15 cellular contexts compared by ENCODE assay signal in the genomic region with DNA sequence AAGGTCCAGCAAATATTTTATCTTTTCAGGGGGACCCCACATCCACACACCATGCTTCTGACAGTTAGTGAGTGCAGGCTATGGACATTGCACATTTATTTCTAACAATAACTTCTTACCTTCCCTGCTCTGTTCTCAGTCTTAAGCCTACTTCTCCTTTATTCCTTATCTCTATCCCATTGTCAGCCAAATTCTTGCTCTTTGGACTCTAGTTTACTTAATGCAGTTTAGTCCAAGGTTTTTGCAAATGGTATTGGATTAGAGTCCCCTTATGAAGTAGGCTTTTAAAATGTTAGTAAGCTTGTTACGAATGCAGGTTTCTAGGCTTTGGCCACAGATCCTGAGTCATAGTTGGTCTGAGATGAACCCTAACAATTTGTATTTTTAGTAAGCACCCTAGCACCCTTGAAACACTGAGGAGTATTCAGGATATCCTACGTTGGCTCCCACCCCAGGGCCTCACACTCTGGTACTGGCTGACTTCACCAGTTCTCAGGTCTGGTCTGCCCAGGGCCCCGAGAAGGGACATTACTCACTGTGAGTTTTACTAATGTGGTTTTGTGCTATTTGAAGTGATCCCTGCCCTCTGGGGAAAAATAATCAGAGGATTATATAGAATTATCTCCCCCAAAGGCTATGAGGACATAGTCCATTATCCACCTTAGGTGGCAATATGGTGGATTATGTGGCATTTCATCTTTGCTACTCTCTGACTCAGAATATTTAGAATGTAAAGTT.
DNase-seq lines count a peak whose midpoint lies in the region; ATAC-seq and TF ChIP-seq lines count a peak whose summit lies in the region.
"Had no signal": no experiment of that assay in that cellular context is flagged by ENCODE, and none has a peak within 500 bp of the region (broad histone marks: within the 10 kb centered on the region; RNA-seq: fewer than 3 reads in every experiment).

No MANE protein-coding gene starts in this region.

- POLR2A ChIA-PET in PC-3 (lab: Charles Lee; ENCODE audit: unreplicated experiment): no interaction called here

- H3K79me2 ChIP-seq in GM23338 (replicated peaks; ENCODE audit: insufficient read depth) (no peaks in the 10 kb centered on the region), PC-3 (ENCODE audit: low read length) (no peaks in the 10 kb centered on the region), neural progenitor cell (ENCODE audit: low read depth) (no peaks in the 10 kb centered on the region)

- H3K4me2 ChIP-seq in GM23338: no peak overlapping the region
- H3K4me2 ChIP-seq in PC-3 (ENCODE audit: low read length): peak overlapping the region; percentile 58
- no peak overlapping the region for H3K4me2 ChIP-seq in neural progenitor cell

- peaks cover 12% of the 10 kb centered on the region; the same call in 2 of the 3 replicates for H3K9me3 Mint-ChIP-seq in GM23338
- peaks cover 15% of the 10 kb centered on the region for H3K9me3 Mint-ChIP-seq in neural progenitor cell
- H3K9me3 Mint-ChIP-seq in stimulated activated naive CD8-positive, alpha-beta T cell treated with anti-CD3 and anti-CD28 coated beads, Interleukin-15, amount 100 ng/mL, for 72 hours: peaks cover 5 to 14% of the 10 kb centered on the region in 2 donors

- H3K36me3 ChIP-seq in GM23338 (ENCODE audit: insufficient read depth): no peaks in the 10 kb centered on the region
- peaks cover 9% of the 10 kb centered on the region for H3K36me3 ChIP-seq in PC-3 (ENCODE audit: low read depth, low read length)
- no peaks in the 10 kb centered on the region for H3K36me3 ChIP-seq in neural progenitor cell
- H3K36me3 ChIP-seq: right lobe of liver, SJSA1 had no signal

- no peak overlapping the region for H3K4me3 Mint-ChIP-seq in GM23338
- H3K4me3 Mint-ChIP-seq in neural progenitor cell: no peak overlapping the region
- H3K4me3 Mint-ChIP-seq in stimulated activated naive CD8-positive, alpha-beta T cell treated with anti-CD3 and anti-CD28 coated beads, Interleukin-15, amount 100 ng/mL, for 72 hours: no peak overlapping the region
- H3K4me3 Mint-ChIP-seq: activated B cell treated with CpG ODN at 0.5 μM for 24 hours, IgD-negative memory B cell had no signal

- H3K27me3 ChIP-seq in GM23338 (ENCODE audit: insufficient read depth) (no peaks in the 10 kb centered on the region), PC-3 (ENCODE audit: low read length) (no peaks in the 10 kb centered on the region), neural progenitor cell (no peaks in the 10 kb centered on the region)
- H3K27me3 ChIP-seq: dorsolateral prefrontal cortex, right lobe of liver, SJSA1 had no signal

- H2AFZ ChIP-seq in GM23338 (no peak overlapping the region), PC-3 (ENCODE audit: low read length) (no peak overlapping the region), neural progenitor cell (replicated peaks) (no peak overlapping the region)

- 0 out of 2 replicates have a peak, but pooled peaks cover 4% of the 10 kb centered on the region for H3K9me2 ChIP-seq in GM23338 (ENCODE audit: insufficient read depth)
- H3K9me2 ChIP-seq in PC-3 (replicated peaks; ENCODE audit: low read length): no peaks in the 10 kb centered on the region

- ATAC-seq in GM23338 (no peak), PC-3 (peak; percentile 64), HG02642 (IDR thresholded peaks at IDR 0.05; ENCODE audit: poor library complexity, unreplicated experiment) (no peak), HG02678 (IDR thresholded peaks at IDR 0.05; ENCODE audit: unreplicated experiment) (no peak), HG03457 (IDR thresholded peaks at IDR 0.05; ENCODE audit: unreplicated experiment) (no peak)
- no peak for ATAC-seq in stimulated activated naive CD8-positive, alpha-beta T cell treated with anti-CD3 and anti-CD28 coated beads, Interleukin-15, amount 100 ng/mL, for 72 hours
- ATAC-seq: right lobe of liver had no signal

- no peak for DNase-seq in GM23338 (ENCODE audit: low spot score)
- DNase-seq in PC-3: peak; percentile 97
- DNase-seq in choroid plexus epithelial cell (ENCODE audit: low read depth): peak; percentile 45
- DNase-seq in neural progenitor cell (ENCODE audit: low spot score): no peak
- no peak for DNase-seq in stimulated activated naive CD8-positive, alpha-beta T cell treated with anti-CD3 and anti-CD28 coated beads, Interleukin-15, amount 100 ng/mL, for 72 hours
- DNase-seq: activated B cell treated with CpG ODN at 0.5 μM for 24 hours, activated T-cell treated with anti-CD3 and anti-CD28 coated beads for 4 hours, dorsolateral prefrontal cortex, NCI-H748 treated with DMSO at 0.1 percent for 48 hours, right lobe of liver had no signal

- H3K4me1 Mint-ChIP-seq in GM23338 (peaks cover 15% of the 10 kb centered on the region), neural progenitor cell (peaks cover 20% of the 10 kb centered on the region)
- H3K4me1 Mint-ChIP-seq in stimulated activated naive CD8-positive, alpha-beta T cell treated with anti-CD3 and anti-CD28 coated beads, Interleukin-15, amount 100 ng/mL, for 72 hours: no peaks in the 10 kb centered on the region
- H3K4me1 Mint-ChIP-seq: activated B cell treated with CpG ODN at 0.5 μM for 24 hours, IgD-negative memory B cell had no signal

- H4K20me1 ChIP-seq in GM23338 (replicated peaks; ENCODE audit: insufficient read depth): no peaks in the 10 kb centered on the region
- no peaks in the 10 kb centered on the region for H4K20me1 ChIP-seq in PC-3 (ENCODE audit: low read length)
- H4K20me1 ChIP-seq in neural progenitor cell (ENCODE audit: low read depth): no peaks in the 10 kb centered on the region

- H3K27ac Mint-ChIP-seq in GM23338: peak overlapping the region; percentile 26
- H3K27ac Mint-ChIP-seq in neural progenitor cell: peak overlapping the region; percentile 12
- H3K27ac Mint-ChIP-seq in stimulated activated naive CD8-positive, alpha-beta T cell treated with anti-CD3 and anti-CD28 coated beads, Interleukin-15, amount 100 ng/mL, for 72 hours: no peak overlapping the region
- H3K27ac Mint-ChIP-seq: activated B cell treated with CpG ODN at 0.5 μM for 24 hours, IgD-negative memory B cell had no signal

- H3K9me3 ChIP-seq in PC-3 (ENCODE audit: low read length) (peaks cover 15% of the 10 kb centered on the region), neural progenitor cell (ENCODE audit: low read depth) (no peaks in the 10 kb centered on the region)
- H3K9me3 ChIP-seq: right lobe of liver, SJSA1 had no signal

- H3K4me1 ChIP-seq in GM23338 (ENCODE audit: insufficient read depth): peaks cover 15% of the 10 kb centered on the region; the same call in 1 of the 2 replicates
- peaks cover 34% of the 10 kb centered on the region for H3K4me1 ChIP-seq in PC-3 (ENCODE audit: insufficient read depth, low read length)
- peaks cover 14% of the 10 kb centered on the region for H3K4me1 ChIP-seq in neural progenitor cell
- H3K4me1 ChIP-seq: right lobe of liver had no signal

- intact Hi-C loops in PC-3 (cut with micrococcal nuclease): loop anchor here (2.0 kb wide), 3 partner anchors 76 to 122 kb away; no protein-coding TSS in a partner anchor

- H3K27me3 Mint-ChIP-seq in GM23338 (ENCODE audit: insufficient read depth, low read depth, poor library complexity) (no peaks in the 10 kb centered on the region), neural progenitor cell (ENCODE audit: insufficient read depth, low read depth) (peaks cover 3% of the 10 kb centered on the region)
- peaks cover 11% of the 10 kb centered on the region for H3K27me3 Mint-ChIP-seq in stimulated activated naive CD8-positive, alpha-beta T cell treated with anti-CD3 and anti-CD28 coated beads, Interleukin-15, amount 100 ng/mL, for 72 hours

- H3K27ac ChIP-seq in GM23338 (ENCODE audit: low read depth) (no peak overlapping the region), PC-3 (ENCODE audit: low read length) (peak overlapping the region; percentile 92), neural progenitor cell (no peak overlapping the region)
- H3K27ac ChIP-seq: dorsolateral prefrontal cortex, right lobe of liver, SJSA1 had no signal

- H3K9ac ChIP-seq in PC-3 (ENCODE audit: low read length) (peak overlapping the region; percentile 69), neural progenitor cell (no peak overlapping the region)

- H3F3A ChIP-seq in GM23338 (replicated peaks; ENCODE audit: low read depth) (no peaks in the 10 kb centered on the region), PC-3 (ENCODE audit: low read length, unreplicated experiment) (peaks cover 21% of the 10 kb centered on the region), neural progenitor cell (ENCODE audit: low read depth) (no peaks in the 10 kb centered on the region)

- no peak overlapping the region for H3K4me3 ChIP-seq in GM23338
- H3K4me3 ChIP-seq in PC-3 (ENCODE audit: low read length): no peak overlapping the region; the same call in 1 of the 2 replicates
- no peak overlapping the region for H3K4me3 ChIP-seq in choroid plexus epithelial cell (ENCODE audit: low read depth, low read length)
- H3K4me3 ChIP-seq in neural progenitor cell: no peak overlapping the region
- H3K4me3 ChIP-seq: dorsolateral prefrontal cortex, right lobe of liver, SJSA1 had no signal

- no TSS peak for BruUV-seq in PC-3 (replicated peaks; lab: Mats Ljungman, UMichigan)

- H3K36me3 Mint-ChIP-seq in GM23338 (ENCODE audit: low read depth) (peaks cover 4% of the 10 kb centered on the region; the same call in 1 of the 3 replicates), neural progenitor cell (no peaks in the 10 kb centered on the region)
- H3K36me3 Mint-ChIP-seq: IgD-negative memory B cell had no signal

- TF ChIP-seq CTCF in GM23338 (conservative IDR thresholded peaks at IDR 0.05; ENCODE audit: low read depth in 2 of 2) (no peak), PC-3 (conservative IDR thresholded peaks at IDR 0.05; ENCODE audit: low read depth, low read length) (no peak), choroid plexus epithelial cell (conservative IDR thresholded peaks at IDR 0.05; ENCODE audit: low read depth, low read length) (no peak), neural progenitor cell (IDR thresholded peaks at IDR 0.05) (no peak)

- CTCF ChIA-PET in PC-3 (lab: Charles Lee): no interaction called here

TF ChIP-seq in GM23338, 12 proteins besides CTCF, POLR2A, EP300 and RAD21 (continues in another document):
- no peak for TF ChIP-seq STAT1 (IDR thresholded peaks at IDR 0.05; ENCODE audit: unreplicated experiment)
- TF ChIP-seq EZH2phosphoT487 (IDR thresholded peaks at IDR 0.05; ENCODE audit: unreplicated experiment): no peak
- TF ChIP-seq, protein P1, sequence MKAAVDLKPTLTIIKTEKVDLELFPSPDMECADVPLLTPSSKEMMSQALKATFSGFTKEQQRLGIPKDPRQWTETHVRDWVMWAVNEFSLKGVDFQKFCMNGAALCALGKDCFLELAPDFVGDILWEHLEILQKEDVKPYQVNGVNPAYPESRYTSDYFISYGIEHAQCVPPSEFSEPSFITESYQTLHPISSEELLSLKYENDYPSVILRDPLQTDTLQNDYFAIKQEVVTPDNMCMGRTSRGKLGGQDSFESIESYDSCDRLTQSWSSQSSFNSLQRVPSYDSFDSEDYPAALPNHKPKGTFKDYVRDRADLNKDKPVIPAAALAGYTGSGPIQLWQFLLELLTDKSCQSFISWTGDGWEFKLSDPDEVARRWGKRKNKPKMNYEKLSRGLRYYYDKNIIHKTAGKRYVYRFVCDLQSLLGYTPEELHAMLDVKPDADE (IDR thresholded peaks at IDR 0.05): no peak
- TF ChIP-seq POLR2AphosphoS5 (IDR thresholded peaks at IDR 0.05; ENCODE audit: low read depth): no peak
- no peak for TF ChIP-seq ZNF331 (CRISPR knock-in tag; IDR thresholded peaks at IDR 0.05; ENCODE audit: low read depth)
- TF ChIP-seq JUNB (IDR thresholded peaks at IDR 0.05; ENCODE audit: unreplicated experiment): no peak

Comparison
In these comparisons a context has a peak if more than half of its experiments do, and no peak if none do; other contexts are left out.
1. DNase-seq: peak in PC-3 (single experiment) and choroid plexus epithelial cell (single experiment); none in GM23338 (single experiment), neural progenitor cell (single experiment) and stimulated activated naive CD8-positive, alpha-beta T cell treated with anti-CD3 and anti-CD28 coated beads, Interleukin-15, amount 100 ng/mL, for 72 hours (0 of 2).
2. H3K27ac Mint-ChIP-seq: peak in GM23338 (single experiment) and neural progenitor cell (single experiment); none in stimulated activated naive CD8-positive, alpha-beta T cell treated with anti-CD3 and anti-CD28 coated beads, Interleukin-15, amount 100 ng/mL, for 72 hours (0 of 2).